8 cellular contexts compared by ENCODE assay signal in genomic region chr3:38479431-38480092, GRCh38. TPM values are rescaled to one million over a fixed set of nuclear protein-coding genes. Genes with fewer than 3 reads are reported as not detected.
A peak's percentile ranks its signal among the peaks of the same experiment; 100 is the strongest.
DNase-seq lines count a peak whose midpoint lies in the region; TF ChIP-seq lines count a peak whose summit lies in the region.

No MANE protein-coding gene starts in this region.

- no peaks in the 10 kb centered on the region for H3K9me2 ChIP-seq in neural cell (ENCODE audit: insufficient read depth, low read length)

- peaks cover 4% of the 10 kb centered on the region for H3K36me3 ChIP-seq in neural cell (ENCODE audit: insufficient read depth, low read length)

- no peak overlapping the region for H3K4me3 ChIP-seq in HFF-Myc (replicated peaks; ENCODE audit: low read depth, low read length)
- H3K4me3 ChIP-seq in neural cell (ENCODE audit: low read length) = no peak overlapping the region

- no peak overlapping the region for H2AFZ ChIP-seq in neural cell (ENCODE audit: low read depth, low read length)

- peaks cover 18% of the 10 kb centered on the region for H3K79me2 ChIP-seq in neural cell (replicated peaks; ENCODE audit: insufficient read depth, low read length)

- no peak overlapping the region for H3K4me2 ChIP-seq in neural cell (ENCODE audit: low read length)

- no peak overlapping the region for H3K27ac ChIP-seq in neural cell (ENCODE audit: low read length)

- TF ChIP-seq CTCF in HFF-Myc (IDR thresholded peaks at IDR 0.05; ENCODE audit: low read depth, low read length, missing control alignments) (peak; percentile 86), neural cell (IDR thresholded peaks at IDR 0.05; ENCODE audit: poor library complexity, severe bottlenecking) (peak; percentile 88)

- H3K9me3 ChIP-seq in neural cell (ENCODE audit: low read length) = no peaks in the 10 kb centered on the region

- TF ChIP-seq EP300 in neural cell (conservative IDR thresholded peaks at IDR 0.05; ENCODE audit: poor library complexity, severe bottlenecking) = no peak

- H3K27me3 ChIP-seq in neural cell (ENCODE audit: insufficient read depth, low read depth, low read length) = no peaks in the 10 kb centered on the region

- H3F3A ChIP-seq in neural cell (ENCODE audit: insufficient read depth, low read length, poor library complexity, severe bottlenecking) = no peaks in the 10 kb centered on the region

- H3K9ac ChIP-seq in neural cell (ENCODE audit: low read length) = no peak overlapping the region

- peaks cover 5% of the 10 kb centered on the region for H4K20me1 ChIP-seq in neural cell (ENCODE audit: insufficient read depth)

- TF ChIP-seq RAD21 in neural cell (conservative IDR thresholded peaks at IDR 0.05) = peak; percentile 90

- DNase-seq in DMS79 treated with DMSO at 0.1 percent for 48 hours (lab: John Stamatoyannopoulos, UW) = peak; percentile 1
- DNase-seq in DMS79 (lab: John Stamatoyannopoulos, UW) = no peak
- no peak for DNase-seq in HFF-Myc (ENCODE audit: extremely low read depth, low read depth)
- peak; percentile 2 for DNase-seq in NCI-H748 treated with DMSO at 0.1 percent for 48 hours (lab: John Stamatoyannopoulos, UW)
- peak; percentile 45 for DNase-seq in activated T-cell treated with anti-CD3 and anti-CD28 coated beads, Interleukin-2, amount 50 U/mL, for 1 hour
- peak; percentile 78 for DNase-seq in fibroblast of peridontal ligament (ENCODE audit: extremely low read depth)
- DNase-seq in NK-92 (lab: John Stamatoyannopoulos, UW; ENCODE audit: unreplicated experiment) = no peak

TF ChIP-seq in neural cell, 6 proteins besides CTCF, POLR2A, EP300 and RAD21:
- TF ChIP-seq SMC3 (conservative IDR thresholded peaks at IDR 0.05; ENCODE audit: poor library complexity) (peak; percentile 84), EZH2 (IDR thresholded peaks at IDR 0.05; ENCODE audit: borderline replicate concordance, insufficient read depth, low read length, poor library complexity, severe bottlenecking) (no peak)

RNA-seq across cellular contexts. Expression of gene EXOG, which starts 16.6 kb away (rescaled TPM):
- polyA plus RNA-seq in neural cell = 44.4 and 45.6 TPM in 2 replicates
- polyA minus RNA-seq in neural cell = 45.5 and 48.0 TPM in 2 replicates

RNA-seq across cellular contexts. Expression of gene ACVR2B, which starts 25.9 kb away (rescaled TPM):
- 32.3 and 33.3 TPM in 2 replicates for polyA plus RNA-seq in neural cell
- polyA minus RNA-seq in neural cell = 166 and 180 TPM in 2 replicates

Comparison
In these comparisons a context has a peak if more than half of its experiments do, and no peak if none do; other contexts are left out.
1. DNase-seq: peak in DMS79 treated with DMSO at 0.1 percent for 48 hours (single experiment), NCI-H748 treated with DMSO at 0.1 percent for 48 hours (single experiment), activated T-cell treated with anti-CD3 and anti-CD28 coated beads, Interleukin-2, amount 50 U/mL, for 1 hour (single experiment) and fibroblast of peridontal ligament (single experiment); none in DMS79 (single experiment), HFF-Myc (single experiment) and NK-92 (single experiment).